Comparison of ENCODE assay signal across 1 cellular context in the genomic region with DNA sequence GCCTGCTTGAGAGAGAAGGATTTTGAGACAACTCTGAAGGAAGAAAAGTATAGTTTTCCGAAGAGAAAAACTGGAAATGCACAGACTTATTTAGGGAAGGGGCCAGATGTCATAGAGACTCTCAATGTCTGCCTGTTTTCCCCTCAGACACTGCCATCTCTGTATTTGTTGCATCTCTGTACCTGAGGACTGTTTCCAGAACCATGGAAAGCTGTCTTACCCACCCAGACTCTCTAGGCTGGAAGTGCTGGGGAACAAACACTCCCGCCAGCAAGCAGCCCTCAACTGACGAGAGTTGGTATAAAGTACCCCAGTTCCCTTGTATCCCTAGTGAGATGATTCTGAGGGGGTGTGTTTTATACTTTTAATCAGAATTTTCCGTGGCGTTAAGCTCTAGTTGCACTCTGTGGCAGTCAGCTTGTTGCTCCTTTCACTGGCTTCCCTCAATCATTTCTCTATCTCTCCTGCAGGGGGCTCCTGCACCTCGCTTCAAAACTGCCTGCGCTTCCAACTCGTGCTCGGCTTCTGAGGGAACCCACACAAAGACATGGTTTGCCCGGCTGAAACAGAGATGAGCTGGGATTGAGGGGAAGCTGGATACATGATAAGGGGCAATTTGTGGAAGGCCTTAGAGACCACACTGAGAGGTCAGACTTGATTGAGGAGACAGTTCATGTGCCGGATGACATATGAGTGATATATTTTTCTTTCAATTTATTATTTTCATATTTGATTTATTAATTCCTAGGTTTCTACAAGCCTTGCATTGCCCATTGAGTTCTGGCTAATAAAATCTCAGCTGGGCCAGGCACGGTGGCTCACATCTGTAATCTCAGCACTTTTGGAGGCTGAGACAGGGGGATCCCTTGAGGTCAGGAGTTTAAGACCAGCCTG.
A peak's percentile ranks its signal among the peaks of the same experiment; 100 is the strongest.
TF ChIP-seq lines count a peak whose summit lies in the region.

No MANE protein-coding gene starts in this region.

TF ChIP-seq in IMR-90, 13 proteins besides CTCF, POLR2A, EP300 and RAD21:
- TF ChIP-seq RCOR1 (IDR thresholded peaks at IDR 0.05; ENCODE audit: insufficient replicate concordance, low read length) (no peak), RFX5 (IDR thresholded peaks at IDR 0.05; ENCODE audit: low read depth, low read length) (no peak), BHLHE40 (IDR thresholded peaks at IDR 0.05; ENCODE audit: low read depth, low read length) (peak; percentile 34; the same call in 1 of the 2 replicates), NFE2L2 (IDR thresholded peaks at IDR 0.05; ENCODE audit: low read depth, low read length) (no peak), FOS (IDR thresholded peaks at IDR 0.05; ENCODE audit: low read depth, low read length) (no peak), CHD1 (IDR thresholded peaks at IDR 0.05; ENCODE audit: low read depth, low read length) (no peak), MAZ (IDR thresholded peaks at IDR 0.05; ENCODE audit: borderline replicate concordance, low read depth, low read length) (no peak), CEBPB (IDR thresholded peaks at IDR 0.05; ENCODE audit: low read depth, low read length) (no peak), MXI1 (IDR thresholded peaks at IDR 0.05; ENCODE audit: borderline replicate concordance, low read depth, low read length) (0 out of 2 replicates have a peak, but pooled peaks have one; percentile 21), SMC3 (IDR thresholded peaks at IDR 0.05; ENCODE audit: low read depth, low read length) (peak; percentile 59)
- TF ChIP-seq, protein P1, sequence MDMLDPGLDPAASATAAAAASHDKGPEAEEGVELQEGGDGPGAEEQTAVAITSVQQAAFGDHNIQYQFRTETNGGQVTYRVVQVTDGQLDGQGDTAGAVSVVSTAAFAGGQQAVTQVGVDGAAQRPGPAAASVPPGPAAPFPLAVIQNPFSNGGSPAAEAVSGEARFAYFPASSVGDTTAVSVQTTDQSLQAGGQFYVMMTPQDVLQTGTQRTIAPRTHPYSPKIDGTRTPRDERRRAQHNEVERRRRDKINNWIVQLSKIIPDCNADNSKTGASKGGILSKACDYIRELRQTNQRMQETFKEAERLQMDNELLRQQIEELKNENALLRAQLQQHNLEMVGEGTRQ (IDR thresholded peaks at IDR 0.05; ENCODE audit: low read depth, low read length): no peak
- TF ChIP-seq, protein P2, sequence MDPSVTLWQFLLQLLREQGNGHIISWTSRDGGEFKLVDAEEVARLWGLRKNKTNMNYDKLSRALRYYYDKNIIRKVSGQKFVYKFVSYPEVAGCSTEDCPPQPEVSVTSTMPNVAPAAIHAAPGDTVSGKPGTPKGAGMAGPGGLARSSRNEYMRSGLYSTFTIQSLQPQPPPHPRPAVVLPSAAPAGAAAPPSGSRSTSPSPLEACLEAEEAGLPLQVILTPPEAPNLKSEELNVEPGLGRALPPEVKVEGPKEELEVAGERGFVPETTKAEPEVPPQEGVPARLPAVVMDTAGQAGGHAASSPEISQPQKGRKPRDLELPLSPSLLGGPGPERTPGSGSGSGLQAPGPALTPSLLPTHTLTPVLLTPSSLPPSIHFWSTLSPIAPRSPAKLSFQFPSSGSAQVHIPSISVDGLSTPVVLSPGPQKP (IDR thresholded peaks at IDR 0.05; ENCODE audit: borderline replicate concordance, low read depth, low read length): no peak
TF ChIP-seq in IMR-90: peak in this region for 3.
